8 cellular contexts compared by ENCODE assay signal in genomic region chr19:35030257-35031071, GRCh38. TPM values are rescaled to one million over a fixed set of nuclear protein-coding genes. Genes with fewer than 3 reads are reported as not detected.
A peak's percentile ranks its signal among the peaks of the same experiment; 100 is the strongest.
DNase-seq lines count a peak whose midpoint lies in the region; ATAC-seq and TF ChIP-seq lines count a peak whose summit lies in the region.

TSS of gene SCN1B (plus strand) at chr19:35030470. CDS start at chr19:35030821, 351 bp downstream.

- H3K4me3 Mint-ChIP-seq in activated CD4-positive, alpha-beta T cell treated with anti-CD3 and anti-CD28 coated beads for 36 hours = peak within 1 kb of the TSS; percentile 68
- peak within 1 kb of the TSS; percentile 86 for H3K4me3 Mint-ChIP-seq in chondrocyte (ENCODE audit: unreplicated experiment)

- intact Hi-C loops in activated CD4-positive, alpha-beta T cell treated with anti-CD3 and anti-CD28 coated beads for 36 hours (cut with DNase I, micrococcal nuclease) = no loop called here

- no peaks in the 10 kb centered on the region for H3K9me3 Mint-ChIP-seq in activated CD4-positive, alpha-beta T cell treated with anti-CD3 and anti-CD28 coated beads for 36 hours (ENCODE audit: low read depth)
- H3K9me3 Mint-ChIP-seq in chondrocyte (ENCODE audit: low read depth) = no peaks in the 10 kb centered on the region

- peaks cover 22% of the 10 kb centered on the region for H3K27me3 Mint-ChIP-seq in activated CD4-positive, alpha-beta T cell treated with anti-CD3 and anti-CD28 coated beads for 36 hours
- H3K27me3 Mint-ChIP-seq in chondrocyte (ENCODE audit: low read depth) = no peaks in the 10 kb centered on the region

- CTCF ChIA-PET in activated CD4-positive, alpha-beta T cell treated with anti-CD3 and anti-CD28 coated beads for 36 hours (lab: Charles Lee) = no interaction called here

- POLR2A ChIA-PET in activated CD4-positive, alpha-beta T cell treated with anti-CD3 and anti-CD28 coated beads for 36 hours (lab: Charles Lee) = interaction anchor here (0.5 kb wide), 1 partner anchor 244 kb away, joined by 3 read pairs; no protein-coding TSS in a partner anchor

- DNase-seq in COR-L47 (lab: John Stamatoyannopoulos, UW) = peak; percentile 38
- peak; percentile 52 for DNase-seq in KBM-7
- peak; percentile 89 for DNase-seq in activated CD4-positive, alpha-beta T cell treated with anti-CD3 and anti-CD28 coated beads for 36 hours
- no peak for DNase-seq in chondrocyte (ENCODE audit: low spot score)
- peak; percentile 85 for DNase-seq in left kidney (ENCODE audit: low read depth, low spot score)
- peak; percentile 64 to 72 for DNase-seq in stimulated activated CD4-positive, alpha-beta T cell treated with anti-CD3 and anti-CD28 coated beads, Interleukin-2, amount 100 ng/mL, for 48 hours
- no peak for DNase-seq in GDM1 (lab: John Stamatoyannopoulos, UW)

- peak; percentile 89 for ATAC-seq in activated CD4-positive, alpha-beta T cell treated with anti-CD3 and anti-CD28 coated beads for 36 hours
- no peak for ATAC-seq in GM18498 (IDR thresholded peaks at IDR 0.05; ENCODE audit: unreplicated experiment)

- in situ Hi-C loops in KBM-7 (cut with MboI; ENCODE audit: low pct_unique_long_range_greater_than_20kb, low sequenced_read_pairs) = no loop called here

- H3K36me3 Mint-ChIP-seq in activated CD4-positive, alpha-beta T cell treated with anti-CD3 and anti-CD28 coated beads for 36 hours (ENCODE audit: low read depth) = peaks cover 16% of the 10 kb centered on the region
- peaks cover 7% of the 10 kb centered on the region for H3K36me3 Mint-ChIP-seq in chondrocyte (ENCODE audit: low read depth)

- peaks cover 6% of the 10 kb centered on the region for H3K4me1 Mint-ChIP-seq in activated CD4-positive, alpha-beta T cell treated with anti-CD3 and anti-CD28 coated beads for 36 hours
- H3K4me1 Mint-ChIP-seq in chondrocyte (ENCODE audit: low read depth) = peaks cover 6% of the 10 kb centered on the region

- H3K27ac Mint-ChIP-seq in activated CD4-positive, alpha-beta T cell treated with anti-CD3 and anti-CD28 coated beads for 36 hours = no peak within 1 kb of the TSS
- H3K27ac Mint-ChIP-seq in chondrocyte (ENCODE audit: unreplicated experiment) = peak within 1 kb of the TSS; percentile 73

- no peak for TF ChIP-seq CTCF in chondrocyte (IDR thresholded peaks at IDR 0.05)

RNA-seq across cellular contexts. Expression of gene SCN1B, which starts in this region (rescaled TPM):
- total RNA-seq in activated CD4-positive, alpha-beta T cell treated with anti-CD3 and anti-CD28 coated beads for 36 hours = 1 to 10 TPM; 1.3 to 1.6 TPM
- total RNA-seq in chondrocyte = 5.7 to 6.0 TPM (median 5.8 TPM) in 3 replicates

Comparison
In these comparisons a context has a peak if more than half of its experiments do, and no peak if none do; other contexts are left out.
1. DNase-seq: peak in COR-L47 (single experiment), KBM-7 (single experiment), activated CD4-positive, alpha-beta T cell treated with anti-CD3 and anti-CD28 coated beads for 36 hours (single experiment), left kidney (single experiment) and stimulated activated CD4-positive, alpha-beta T cell treated with anti-CD3 and anti-CD28 coated beads, Interleukin-2, amount 100 ng/mL, for 48 hours (2 of 2); none in chondrocyte (single experiment) and GDM1 (single experiment).